7 cellular contexts compared by ENCODE assay signal in the genomic region with DNA sequence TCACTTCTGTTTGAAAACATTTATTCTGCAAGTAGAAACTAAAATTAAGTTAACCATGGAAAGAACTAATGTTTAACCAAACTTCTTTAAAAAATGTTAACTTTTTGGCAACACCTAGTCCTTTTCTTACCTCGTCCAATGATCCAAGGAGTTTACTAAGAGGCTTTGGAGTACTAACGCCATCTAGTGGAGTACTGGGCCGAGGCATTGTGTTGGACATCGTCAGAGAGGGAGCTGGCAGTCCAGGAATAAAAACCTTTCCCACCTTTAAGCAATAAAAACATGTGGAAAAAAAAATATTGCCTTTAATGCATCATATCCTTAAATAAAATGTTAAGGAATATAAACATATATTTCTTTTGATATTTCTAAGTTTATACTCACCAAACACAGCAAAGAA. TPM values are rescaled to one million over a fixed set of nuclear protein-coding genes. Genes with fewer than 3 reads are reported as not detected.
DNase-seq lines count a peak whose midpoint lies in the region; ATAC-seq and TF ChIP-seq lines count a peak whose summit lies in the region.
"Not testable (repeated sequence)": the region's sequence is repeated elsewhere in the genome, so short reads cannot be mapped to it uniquely, and the experiment has no call there.

No MANE protein-coding gene starts in this region.

- ATAC-seq in psoas muscle = peak in 3 of 4 donors; percentile 61 to 77 (median 77)

- not testable (repeated sequence) for H3K27ac ChIP-seq in psoas muscle

- H3K36me3 ChIP-seq in kidney epithelial cell (ENCODE audit: control insufficient read depth, insufficient read depth, low read length) = not testable (repeated sequence)
- peaks cover 0 to 42% of the 10 kb centered on the region in 2 donors for H3K36me3 ChIP-seq in psoas muscle (ENCODE audit: insufficient read depth in 1 of 2, low read depth in 1 of 2)

- not testable (repeated sequence) for H3K4me1 Mint-ChIP-seq in endothelial cell (ENCODE audit: unreplicated experiment)

- not testable (repeated sequence) for H3K4me1 ChIP-seq in psoas muscle

- H3K4me3 ChIP-seq in NB4 (ENCODE audit: low read depth, low read length); kidney epithelial cell (ENCODE audit: low read depth, low read length); psoas muscle: not testable (repeated sequence)

- not testable (repeated sequence) for TF ChIP-seq POLR2A in NB4 (IDR thresholded peaks at IDR 0.05; ENCODE audit: extremely low read depth, insufficient read length)

- H3K27ac Mint-ChIP-seq in endothelial cell (ENCODE audit: unreplicated experiment) = not testable (repeated sequence)

- H3K36me3 Mint-ChIP-seq in endothelial cell (ENCODE audit: low read depth, unreplicated experiment) = not testable (repeated sequence)

- DNase-seq in ELR (ENCODE audit: low read depth) = peak; percentile 42
- DNase-seq in NB4 (ENCODE audit: low read depth) = peak; percentile 25
- DNase-seq in SHP77 (lab: John Stamatoyannopoulos, UW) = peak; percentile 4 to 13
- DNase-seq in activated T-helper 9 cell treated with anti-CD3 and anti-CD28 coated beads, Interleukin-2, amount 50 U/mL, for 16 hours (ENCODE audit: low read depth) = peak; percentile 2
- peak; percentile 48 for DNase-seq in endothelial cell (ENCODE audit: low spot score)
- not testable (repeated sequence) for DNase-seq in kidney epithelial cell (ENCODE audit: low read depth); psoas muscle

- H3K9me3 ChIP-seq in psoas muscle = not testable (repeated sequence)

- WGBS in psoas muscle, 3 donors = 15 to 27% (median 19%) methylated on average over 4 of the region's 4 CpGs

- not testable (repeated sequence) for H3K9me3 Mint-ChIP-seq in endothelial cell (ENCODE audit: unreplicated experiment)

- H3K4me3 Mint-ChIP-seq in endothelial cell (ENCODE audit: unreplicated experiment) = not testable (repeated sequence)

- intact Hi-C loops in psoas muscle (cut with DNase I) = not testable (repeated sequence)

- not testable (repeated sequence) for H3K27me3 Mint-ChIP-seq in endothelial cell (ENCODE audit: unreplicated experiment)

- TF ChIP-seq CTCF in NB4 (IDR thresholded peaks at IDR 0.05; ENCODE audit: low read depth, low read length) = peak; percentile 44
- TF ChIP-seq CTCF in endothelial cell (IDR thresholded peaks at IDR 0.05; ENCODE audit: unreplicated experiment) = peak; percentile 22
- TF ChIP-seq CTCF in kidney epithelial cell (IDR thresholded peaks at IDR 0.05; ENCODE audit: insufficient read depth, low read length, poor library complexity, severe bottlenecking) = peak; percentile 33
- TF ChIP-seq CTCF in psoas muscle (IDR thresholded peaks at IDR 0.05) = peak; percentile 46

- not testable (repeated sequence) for H3K27me3 ChIP-seq in kidney epithelial cell (ENCODE audit: control insufficient read depth, insufficient read depth, low read length); psoas muscle (ENCODE audit: insufficient read depth in 3 of 3, low read length in 2 of 3)

RNA-seq across cellular contexts. Expression of a gene that starts 33.3 kb away (rescaled TPM):
- total RNA-seq in endothelial cell (ENCODE audit: unreplicated experiment) (44.3 TPM), kidney epithelial cell (46.3 and 47.6 TPM in 2 replicates), psoas muscle (10 to 100 TPM; 16.3 to 23.9 (median 20.4) TPM)
- polyA plus RNA-seq in psoas muscle = 10 to 100 TPM in 1 of 3 donors, 1 to 10 TPM in 2; 3.9 to 16.2 (median 6.3) TPM

RNA-seq across cellular contexts. Expression of a gene that starts 47.8 kb away (rescaled TPM):
- total RNA-seq in endothelial cell (ENCODE audit: unreplicated experiment) (12.3 TPM), kidney epithelial cell (2.7 and 4.1 TPM in 2 replicates), psoas muscle (1 to 10 TPM; 1.6 to 4.2 (median 2.4) TPM)
- polyA plus RNA-seq in psoas muscle = 1 to 10 TPM in 2 of 3 donors, under 1 TPM in 1; 0.73 to 1.4 (median 1.2) TPM
